Comparison of ENCODE assay signal across 10 cellular contexts in genomic region chrX:150767475-150768131, GRCh38.
DNase-seq lines count a peak whose midpoint lies in the region; ATAC-seq, FAIRE-seq and TF ChIP-seq lines count a peak whose summit lies in the region.
"Had no signal": no experiment of that assay in that cellular context is flagged by ENCODE, and none has a peak within 500 bp of the region (broad histone marks: within the 10 kb centered on the region; RNA-seq: fewer than 3 reads in every experiment).

No MANE protein-coding gene starts in this region.

- no peak overlapping the region for H3K27ac Mint-ChIP-seq in natural killer cell

- H3K27me3 Mint-ChIP-seq in natural killer cell (ENCODE audit: low read depth in 2 of 2): no peaks in the 10 kb centered on the region

- no peak overlapping the region for H3K27ac ChIP-seq in kidney (ENCODE audit: low read depth in 2 of 2, low read length in 2 of 2)
- no peak overlapping the region for H3K27ac ChIP-seq in esophagus squamous epithelium
- H3K27ac ChIP-seq: thyroid gland had no signal

- no peak for TF ChIP-seq POLR2A in esophagus squamous epithelium (IDR thresholded peaks at IDR 0.05)

- DNase-seq in BJ (ENCODE audit: low read depth) (peak; percentile 67), kidney (peak; percentile 48), natural killer cell (no peak), esophagus squamous epithelium (lab: John Stamatoyannopoulos, UW) (no peak), NCI-H187 (lab: John Stamatoyannopoulos, UW) (no peak), DMS 273 treated with DMSO at 0.1 percent for 48 hours (lab: John Stamatoyannopoulos, UW) (no peak)
- peak; percentile 43 to 49 for DNase-seq in activated T-cell treated with anti-CD3 and anti-CD28 coated beads, Interleukin-2, amount 50 U/mL, for 48 hours
- DNase-seq: NCI-H69 had no signal

- WGBS in esophagus squamous epithelium, 2 donors: 59 to 71% methylated on average over 11 to 16 of the region's 17 CpGs

- TF ChIP-seq CTCF in BJ (IDR thresholded peaks at IDR 0.05; ENCODE audit: insufficient read depth, low read depth, low read length) (no peak), kidney (IDR thresholded peaks at IDR 0.05; ENCODE audit: borderline replicate concordance, extremely low read depth, insufficient read depth) (no peak), natural killer cell (IDR thresholded peaks at IDR 0.05) (no peak), esophagus squamous epithelium (IDR thresholded peaks at IDR 0.05) (no peak)

- H3K4me1 Mint-ChIP-seq in natural killer cell: peaks cover 0 to 7% of the 10 kb centered on the region in 2 donors

- POLR2A ChIA-PET in BJ (lab: Charles Lee): no interaction called here

- no peaks in the 10 kb centered on the region for H3K27me3 ChIP-seq in BJ (ENCODE audit: control insufficient read depth, insufficient read depth, low read length)
- no peaks in the 10 kb centered on the region for H3K27me3 ChIP-seq in esophagus squamous epithelium
- H3K27me3 ChIP-seq: thyroid gland had no signal

- CTCF ChIA-PET in BJ (lab: Yijun Ruan, JAX): interaction anchor here (0.6 to 4.3 kb wide), 3 partner anchors 256 to 381 kb away, joined by 3 to 21 read pairs (median 5); no protein-coding TSS in a partner anchor

- no peak overlapping the region for H3K9ac ChIP-seq in kidney (ENCODE audit: low read length in 2 of 2)

- H3K4me1 ChIP-seq in kidney (ENCODE audit: control insufficient read depth in 1 of 2, insufficient read depth in 1 of 2, low read depth in 1 of 2, low read length in 2 of 2) (no peaks in the 10 kb centered on the region), esophagus squamous epithelium (peaks cover 0 to 28% (median 0%) of the 10 kb centered on the region in 3 donors)

- no peaks in the 10 kb centered on the region for H3K9me3 Mint-ChIP-seq in natural killer cell

- H3K4me3 ChIP-seq in BJ (ENCODE audit: low read depth, low read length) (no peak overlapping the region), kidney (ENCODE audit: low read length in 2 of 2) (no peak overlapping the region), esophagus squamous epithelium (no peak overlapping the region)
- H3K4me3 ChIP-seq: thyroid gland had no signal

- H3K36me3 ChIP-seq in BJ (ENCODE audit: control insufficient read depth, insufficient read depth, low read length) (0 out of 2 replicates have a peak, but pooled peaks cover 1% of the 10 kb centered on the region), kidney (ENCODE audit: control insufficient read depth in 1 of 2, insufficient read depth in 2 of 2, low read length in 2 of 2) (no peaks in the 10 kb centered on the region), esophagus squamous epithelium (peaks cover 0 to 26% (median 0%) of the 10 kb centered on the region in 3 donors)
- H3K36me3 ChIP-seq: thyroid gland had no signal

- ATAC-seq in HG02973 (IDR thresholded peaks at IDR 0.05; ENCODE audit: unreplicated experiment) (peak; percentile 50), natural killer cell (no peak)

- H3K4me3 Mint-ChIP-seq in natural killer cell: no peak overlapping the region

- FAIRE-seq in kidney (lab: Jason Lieb, UNC): no peak

- H3K36me3 Mint-ChIP-seq in natural killer cell: no peaks in the 10 kb centered on the region

- intact Hi-C loops in kidney (cut with DNase I): no loop called here
- intact Hi-C loops in natural killer cell (cut with micrococcal nuclease): no loop called here
- intact Hi-C loops in esophagus squamous epithelium (cut with DNase I): no loop called here

- H3K9me3 ChIP-seq in kidney (ENCODE audit: control insufficient read depth in 1 of 2, low read length in 2 of 2) (no peaks in the 10 kb centered on the region), esophagus squamous epithelium (no peaks in the 10 kb centered on the region)
- H3K9me3 ChIP-seq: thyroid gland had no signal

Comparison
In these comparisons a context has a peak if more than half of its experiments do, and no peak if none do; other contexts are left out.
1. DNase-seq: peak in BJ (single experiment), activated T-cell treated with anti-CD3 and anti-CD28 coated beads, Interleukin-2, amount 50 U/mL, for 48 hours (2 of 2) and kidney (single experiment); none in natural killer cell (single experiment), esophagus squamous epithelium (single experiment), NCI-H187 (0 of 2) and DMS 273 treated with DMSO at 0.1 percent for 48 hours (single experiment).